ENCODE assay signal across 25 cellular contexts in genomic region chr3:180615954-180616353, GRCh38. TPM values are rescaled to one million over a fixed set of nuclear protein-coding genes. Genes with fewer than 3 reads are reported as not detected.
DNase-seq lines count a peak whose midpoint lies in the region; ATAC-seq, FAIRE-seq and TF ChIP-seq lines count a peak whose summit lies in the region.
"Had no signal": no experiment of that assay in that cellular context is flagged by ENCODE, and none has a peak within 500 bp of the region (broad histone marks: within the 10 kb centered on the region; RNA-seq: fewer than 3 reads in every experiment).

No MANE protein-coding gene starts in this region.

- DNase-seq in activated CD4-positive, alpha-beta T cell treated with anti-CD3 and anti-CD28 coated beads, Interleukin-2, amount 10 ng/mL, durations not matched to agents 7 days and 5 days: no peak
- DNase-seq in activated CD4-positive, alpha-beta T cell treated with anti-CD3 and anti-CD28 coated beads, Interleukin-2, amount 50 U/mL, for 1 hour: no peak
- DNase-seq in CD8-positive, alpha-beta T cell: no peak
- no peak for DNase-seq in Panc1 (ENCODE audit: low read depth, low spot score)
- DNase-seq in mesendoderm: no peak
- no peak for DNase-seq in HTR-8/SVneo (ENCODE audit: insufficient read length, low spot score)
- DNase-seq in OCI-M1 (lab: John Stamatoyannopoulos, UW): no peak
- DNase-seq: activated gamma-delta T cell treated with Interleukin-2 at 50 U/mL for 16 hours; activated T-cell treated with anti-CD3 and anti-CD28 coated beads, Interleukin-2, amount 50 U/mL, for 4 hours; adrenal gland; Caco-2; effector CD8-positive, alpha-beta T cell; foreskin fibroblast; heart left ventricle; kidney; NCI-H1436; NCI-H510A treated with DMSO at 0.1 percent for 48 hours; SIG-M5; stimulated activated CD4-positive, alpha-beta T cell treated with anti-CD3 and anti-CD28 coated beads, Interleukin-2, amount 100 ng/mL, for 24 hours; T-helper 1 cell had no signal

- H3K27ac ChIP-seq in CD8-positive, alpha-beta T cell (ENCODE audit: low read depth, low read length): no peak overlapping the region
- H3K27ac ChIP-seq in Panc1 (ENCODE audit: low read length) (no peak overlapping the region), mesendoderm (ENCODE audit: low read depth, low read length) (no peak overlapping the region)
- H3K27ac ChIP-seq: adrenal gland, heart left ventricle, parathyroid adenoma had no signal

- H4K5ac ChIP-seq in mesendoderm (ENCODE audit: low read length): no peak overlapping the region

- no peak for ATAC-seq in CD8-positive, alpha-beta T cell
- 0 out of 2 replicates have a peak, but pooled peaks have one; percentile 63 for ATAC-seq in Panc1
- no peak for ATAC-seq in GM21447 (IDR thresholded peaks at IDR 0.05; ENCODE audit: unreplicated experiment)
- ATAC-seq: activated T-cell treated with anti-CD3 and anti-CD28 coated beads, Interleukin-2, amount 50 U/mL, for 4 hours; heart left ventricle had no signal

- no peak overlapping the region for H3K4me2 ChIP-seq in mesendoderm (ENCODE audit: low read length)

- no peak overlapping the region for H2BK5ac ChIP-seq in mesendoderm (ENCODE audit: low read length)

- TF ChIP-seq CTCF in CD8-positive, alpha-beta T cell (IDR thresholded peaks at IDR 0.05): no peak
- no peak for TF ChIP-seq CTCF in Panc1 (IDR thresholded peaks at IDR 0.05)

- peak overlapping the region; percentile 5 for H4K8ac ChIP-seq in mesendoderm (ENCODE audit: low read depth, low read length)

- no peaks in the 10 kb centered on the region for H3K27me3 ChIP-seq in CD8-positive, alpha-beta T cell (ENCODE audit: insufficient read depth, low read length)
- H3K27me3 ChIP-seq in Panc1 (ENCODE audit: control insufficient read depth, insufficient read depth, low read length): no peaks in the 10 kb centered on the region
- no peaks in the 10 kb centered on the region for H3K27me3 ChIP-seq in mesendoderm (ENCODE audit: insufficient read depth, low read length, poor library complexity)
- H3K27me3 ChIP-seq: adrenal gland, heart left ventricle had no signal

- intact Hi-C loops in CD8-positive, alpha-beta T cell (cut with DNase I, micrococcal nuclease): no loop called here
- intact Hi-C loops in Panc1 (cut with micrococcal nuclease; ENCODE audit: unreplicated experiment): no loop called here

- no peaks in the 10 kb centered on the region for H3K4me1 Mint-ChIP-seq in activated CD4-positive, alpha-beta T cell treated with anti-CD3 and anti-CD28 coated beads, Interleukin-2, amount 10 ng/mL, durations not matched to agents 7 days and 5 days
- H3K4me1 Mint-ChIP-seq in CD8-positive, alpha-beta T cell (ENCODE audit: low read depth): no peaks in the 10 kb centered on the region
- H3K4me1 Mint-ChIP-seq: neural crest cell had no signal

- no peak for FAIRE-seq in HTR-8/SVneo (lab: Jason Lieb, UNC)
- FAIRE-seq: colon had no signal

- no peaks in the 10 kb centered on the region for H3K4me1 ChIP-seq in CD8-positive, alpha-beta T cell (ENCODE audit: insufficient read depth, low read length)
- H3K4me1 ChIP-seq in Panc1 (ENCODE audit: control insufficient read depth, insufficient read depth, low read length): no peaks in the 10 kb centered on the region
- H3K4me1 ChIP-seq in mesendoderm (ENCODE audit: control insufficient read depth, low read depth, low read length): no peaks in the 10 kb centered on the region
- H3K4me1 ChIP-seq: adrenal gland, Caco-2, heart left ventricle, parathyroid adenoma had no signal

- no peak overlapping the region for H2BK120ac ChIP-seq in mesendoderm (ENCODE audit: low read depth, low read length)

- no peak overlapping the region for H3K9ac ChIP-seq in mesendoderm (ENCODE audit: low read length)
- H3K9ac ChIP-seq: parathyroid adenoma had no signal

- H3K27ac Mint-ChIP-seq in activated CD4-positive, alpha-beta T cell treated with anti-CD3 and anti-CD28 coated beads, Interleukin-2, amount 10 ng/mL, durations not matched to agents 7 days and 5 days: peak overlapping the region; percentile 36
- H3K27ac Mint-ChIP-seq in CD8-positive, alpha-beta T cell: peak overlapping the region; percentile 28
- H3K27ac Mint-ChIP-seq: type B pancreatic cell had no signal

- H3K18ac ChIP-seq in mesendoderm (ENCODE audit: low read length): no peak overlapping the region

- CTCF ChIA-PET in activated CD4-positive, alpha-beta T cell treated with anti-CD3 and anti-CD28 coated beads, Interleukin-2, amount 10 ng/mL, durations not matched to agents 7 days and 5 days (lab: Charles Lee): no interaction called here
- CTCF ChIA-PET in CD8-positive, alpha-beta T cell (lab: Charles Lee): interaction anchor here (1.4 kb wide), 1 partner anchor 14 kb away, joined by 3 read pairs; no protein-coding TSS in a partner anchor
- CTCF ChIA-PET in Panc1 (lab: Charles Lee): no interaction called here

- in situ Hi-C loops in Panc1 (cut with HindIII; ENCODE audit: low pct_unique_long_range_greater_than_20kb, low sequenced_read_pairs): no loop called here

- H3K36me3 ChIP-seq in CD8-positive, alpha-beta T cell (ENCODE audit: insufficient read depth, low read length): peaks cover 14% of the 10 kb centered on the region
- H3K36me3 ChIP-seq in Panc1 (ENCODE audit: control insufficient read depth, insufficient read depth, low read length) (peaks cover 10% of the 10 kb centered on the region), mesendoderm (ENCODE audit: control insufficient read depth, insufficient read depth, low read length) (peaks cover 1% of the 10 kb centered on the region)

- POLR2A ChIA-PET in activated CD4-positive, alpha-beta T cell treated with anti-CD3 and anti-CD28 coated beads, Interleukin-2, amount 10 ng/mL, durations not matched to agents 7 days and 5 days (lab: Charles Lee): interaction anchor here (0.6 kb wide), 1 partner anchor 907 kb away, joined by 3 read pairs; no protein-coding TSS in a partner anchor
- POLR2A ChIA-PET in CD8-positive, alpha-beta T cell (lab: Charles Lee): interaction anchor here (1.4 kb wide), 1 partner anchor 14 kb away, joined by 14 read pairs; the partner anchor contains the start of gene TTC14
- POLR2A ChIA-PET in Panc1 (lab: Charles Lee): no interaction called here

- H2BK15ac ChIP-seq in mesendoderm (replicated peaks; ENCODE audit: low read depth): no peak overlapping the region

- H3K23ac ChIP-seq in mesendoderm (ENCODE audit: low read length): no peak overlapping the region

- no peak overlapping the region for H3K4me3 ChIP-seq in CD8-positive, alpha-beta T cell (ENCODE audit: low read depth, low read length)
- no peak overlapping the region for H3K4me3 ChIP-seq in Panc1 (ENCODE audit: low read depth in 2 of 2, low read length in 2 of 2)
- H3K4me3 ChIP-seq in mesendoderm (ENCODE audit: low read length): no peak overlapping the region
- H3K4me3 ChIP-seq: adrenal gland, heart left ventricle had no signal

- no peaks in the 10 kb centered on the region for H3K27me3 Mint-ChIP-seq in activated CD4-positive, alpha-beta T cell treated with anti-CD3 and anti-CD28 coated beads, Interleukin-2, amount 10 ng/mL, durations not matched to agents 7 days and 5 days
- H3K27me3 Mint-ChIP-seq in CD8-positive, alpha-beta T cell (ENCODE audit: low read depth): no peaks in the 10 kb centered on the region
- H3K27me3 Mint-ChIP-seq: type B pancreatic cell had no signal

- H2AK5ac ChIP-seq in mesendoderm (ENCODE audit: low read length): no peak overlapping the region

- H3K9me3 ChIP-seq in CD8-positive, alpha-beta T cell (ENCODE audit: low read length): no peaks in the 10 kb centered on the region
- H3K9me3 ChIP-seq in Panc1 (ENCODE audit: control insufficient read depth, insufficient read depth, low read depth, low read length): no peaks in the 10 kb centered on the region
- H3K9me3 ChIP-seq: adrenal gland, Caco-2 had no signal

- no peaks in the 10 kb centered on the region for H3K79me1 ChIP-seq in mesendoderm (ENCODE audit: low read length)

- H3K56ac ChIP-seq in mesendoderm (ENCODE audit: low read length): no peak overlapping the region

- no peak overlapping the region for H3K4ac ChIP-seq in mesendoderm (ENCODE audit: low read depth, low read length)

- peaks cover 49% of the 10 kb centered on the region for H3K36me3 Mint-ChIP-seq in activated CD4-positive, alpha-beta T cell treated with anti-CD3 and anti-CD28 coated beads, Interleukin-2, amount 10 ng/mL, durations not matched to agents 7 days and 5 days (ENCODE audit: low read depth)
- peaks cover 28% of the 10 kb centered on the region for H3K36me3 Mint-ChIP-seq in CD8-positive, alpha-beta T cell

- no peaks in the 10 kb centered on the region for H3K9me3 Mint-ChIP-seq in activated CD4-positive, alpha-beta T cell treated with anti-CD3 and anti-CD28 coated beads, Interleukin-2, amount 10 ng/mL, durations not matched to agents 7 days and 5 days
- H3K9me3 Mint-ChIP-seq in CD8-positive, alpha-beta T cell: no peaks in the 10 kb centered on the region
- H3K9me3 Mint-ChIP-seq: activated T-cell treated with anti-CD3 and anti-CD28 coated beads, Interleukin-2, amount 50 U/mL, for 4 hours; neural crest cell; type B pancreatic cell had no signal

- BruUV-seq in Panc1 (replicated peaks; lab: Mats Ljungman, UMichigan): no TSS peak

- H3K79me2 ChIP-seq in mesendoderm (ENCODE audit: control insufficient read depth, insufficient read depth, low read length): no peaks in the 10 kb centered on the region
- H3K79me2 ChIP-seq: parathyroid adenoma had no signal

- H3K4me3 Mint-ChIP-seq in activated CD4-positive, alpha-beta T cell treated with anti-CD3 and anti-CD28 coated beads, Interleukin-2, amount 10 ng/mL, durations not matched to agents 7 days and 5 days: no peak overlapping the region
- no peak overlapping the region for H3K4me3 Mint-ChIP-seq in CD8-positive, alpha-beta T cell
- H3K4me3 Mint-ChIP-seq: activated T-cell treated with anti-CD3 and anti-CD28 coated beads, Interleukin-2, amount 50 U/mL, for 4 hours; neural crest cell; type B pancreatic cell had no signal

- no CpG with 5 or more reads among the region's 3 CpGs for WGBS in mesendoderm (ENCODE audit: extremely low coverage, insufficient coverage, low lambda C conversion rate)

RNA-seq across cellular contexts. Expression of gene TTC14, which starts 14.0 kb away (rescaled TPM):
- 10 to 100 TPM; 74.0 to 79.6 TPM for total RNA-seq in activated CD4-positive, alpha-beta T cell treated with anti-CD3 and anti-CD28 coated beads, Interleukin-2, amount 10 ng/mL, durations not matched to agents 7 days and 5 days
- 10 to 100 TPM; 70.2 to 84.8 TPM for total RNA-seq in CD8-positive, alpha-beta T cell
- 71.4 TPM for total RNA-seq in Panc1 (2021; ENCODE audit: unreplicated experiment)
- polyA plus RNA-seq in Panc1 (2012; ENCODE audit: insufficient read length): 26.2 TPM
- polyA plus RNA-seq in mesendoderm (2013, experiment 1 of 2): 16.1 TPM
- 15.7 TPM for polyA plus RNA-seq in mesendoderm (2013, experiment 2 of 2)
